2 cellular contexts compared by ENCODE assay signal in the genomic region with DNA sequence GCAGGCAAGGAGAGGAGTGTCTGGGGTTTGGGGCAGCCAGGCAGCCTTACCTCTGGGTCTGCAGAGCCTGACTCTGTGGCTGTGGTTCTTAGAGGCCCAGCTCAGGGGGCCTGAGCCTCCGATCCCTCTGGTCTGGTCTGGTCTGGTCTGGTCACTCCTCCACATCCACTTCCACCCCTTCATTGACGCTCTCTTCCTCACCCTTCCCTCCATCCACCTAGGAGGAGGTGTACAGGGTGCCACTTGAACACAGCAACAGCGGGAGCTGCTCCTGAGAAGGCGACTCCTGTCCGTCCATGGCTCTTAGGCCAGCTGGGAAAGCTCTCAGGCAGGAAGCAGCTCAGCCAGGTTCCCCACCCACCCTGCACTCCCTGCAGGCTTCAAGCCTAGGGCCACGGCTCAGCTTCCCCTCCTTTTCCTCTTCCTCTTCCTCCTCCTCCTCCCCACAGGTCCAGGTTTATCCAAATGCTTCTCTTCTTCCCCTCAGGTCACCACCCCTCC.
TF ChIP-seq lines count a peak whose summit lies in the region.

No MANE protein-coding gene starts in this region.

TF ChIP-seq in SK-N-SH, 30 proteins besides CTCF, POLR2A, EP300 and RAD21 (continued from another document):
- TF ChIP-seq, protein P1, sequence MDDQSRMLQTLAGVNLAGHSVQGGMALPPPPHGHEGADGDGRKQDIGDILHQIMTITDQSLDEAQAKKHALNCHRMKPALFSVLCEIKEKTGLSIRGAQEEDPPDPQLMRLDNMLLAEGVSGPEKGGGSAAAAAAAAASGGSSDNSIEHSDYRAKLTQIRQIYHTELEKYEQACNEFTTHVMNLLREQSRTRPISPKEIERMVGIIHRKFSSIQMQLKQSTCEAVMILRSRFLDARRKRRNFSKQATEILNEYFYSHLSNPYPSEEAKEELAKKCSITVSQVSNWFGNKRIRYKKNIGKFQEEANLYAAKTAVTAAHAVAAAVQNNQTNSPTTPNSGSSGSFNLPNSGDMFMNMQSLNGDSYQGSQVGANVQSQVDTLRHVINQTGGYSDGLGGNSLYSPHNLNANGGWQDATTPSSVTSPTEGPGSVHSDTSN (IDR thresholded peaks at IDR 0.05), result no peak
- TF ChIP-seq RCOR1 (IDR thresholded peaks at IDR 0.05; ENCODE audit: low read length) (no peak), FOXJ3 (CRISPR knock-in tag; IDR thresholded peaks at IDR 0.05) (no peak), GABPA (IDR thresholded peaks at IDR 0.05; ENCODE audit: low read depth) (no peak), ZBTB33 (IDR thresholded peaks at IDR 0.05; ENCODE audit: borderline replicate concordance, low read depth) (no peak), NRF1 (IDR thresholded peaks at IDR 0.05; ENCODE audit: low read depth, low read length) (no peak), NFIC (IDR thresholded peaks at IDR 0.05; ENCODE audit: borderline replicate concordance) (no peak)
- TF ChIP-seq, protein P2, sequence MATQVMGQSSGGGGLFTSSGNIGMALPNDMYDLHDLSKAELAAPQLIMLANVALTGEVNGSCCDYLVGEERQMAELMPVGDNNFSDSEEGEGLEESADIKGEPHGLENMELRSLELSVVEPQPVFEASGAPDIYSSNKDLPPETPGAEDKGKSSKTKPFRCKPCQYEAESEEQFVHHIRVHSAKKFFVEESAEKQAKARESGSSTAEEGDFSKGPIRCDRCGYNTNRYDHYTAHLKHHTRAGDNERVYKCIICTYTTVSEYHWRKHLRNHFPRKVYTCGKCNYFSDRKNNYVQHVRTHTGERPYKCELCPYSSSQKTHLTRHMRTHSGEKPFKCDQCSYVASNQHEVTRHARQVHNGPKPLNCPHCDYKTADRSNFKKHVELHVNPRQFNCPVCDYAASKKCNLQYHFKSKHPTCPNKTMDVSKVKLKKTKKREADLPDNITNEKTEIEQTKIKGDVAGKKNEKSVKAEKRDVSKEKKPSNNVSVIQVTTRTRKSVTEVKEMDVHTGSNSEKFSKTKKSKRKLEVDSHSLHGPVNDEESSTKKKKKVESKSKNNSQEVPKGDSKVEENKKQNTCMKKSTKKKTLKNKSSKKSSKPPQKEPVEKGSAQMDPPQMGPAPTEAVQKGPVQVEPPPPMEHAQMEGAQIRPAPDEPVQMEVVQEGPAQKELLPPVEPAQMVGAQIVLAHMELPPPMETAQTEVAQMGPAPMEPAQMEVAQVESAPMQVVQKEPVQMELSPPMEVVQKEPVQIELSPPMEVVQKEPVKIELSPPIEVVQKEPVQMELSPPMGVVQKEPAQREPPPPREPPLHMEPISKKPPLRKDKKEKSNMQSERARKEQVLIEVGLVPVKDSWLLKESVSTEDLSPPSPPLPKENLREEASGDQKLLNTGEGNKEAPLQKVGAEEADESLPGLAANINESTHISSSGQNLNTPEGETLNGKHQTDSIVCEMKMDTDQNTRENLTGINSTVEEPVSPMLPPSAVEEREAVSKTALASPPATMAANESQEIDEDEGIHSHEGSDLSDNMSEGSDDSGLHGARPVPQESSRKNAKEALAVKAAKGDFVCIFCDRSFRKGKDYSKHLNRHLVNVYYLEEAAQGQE (IDR thresholded peaks at IDR 0.05; ENCODE audit: low read depth, low read length), result no peak

TF ChIP-seq in SK-N-SH treated with all-trans-retinoic acid at 6 μM for 48 hours, 23 proteins besides CTCF, POLR2A, EP300 and RAD21 (continued from another document):
- TF ChIP-seq, protein P3, sequence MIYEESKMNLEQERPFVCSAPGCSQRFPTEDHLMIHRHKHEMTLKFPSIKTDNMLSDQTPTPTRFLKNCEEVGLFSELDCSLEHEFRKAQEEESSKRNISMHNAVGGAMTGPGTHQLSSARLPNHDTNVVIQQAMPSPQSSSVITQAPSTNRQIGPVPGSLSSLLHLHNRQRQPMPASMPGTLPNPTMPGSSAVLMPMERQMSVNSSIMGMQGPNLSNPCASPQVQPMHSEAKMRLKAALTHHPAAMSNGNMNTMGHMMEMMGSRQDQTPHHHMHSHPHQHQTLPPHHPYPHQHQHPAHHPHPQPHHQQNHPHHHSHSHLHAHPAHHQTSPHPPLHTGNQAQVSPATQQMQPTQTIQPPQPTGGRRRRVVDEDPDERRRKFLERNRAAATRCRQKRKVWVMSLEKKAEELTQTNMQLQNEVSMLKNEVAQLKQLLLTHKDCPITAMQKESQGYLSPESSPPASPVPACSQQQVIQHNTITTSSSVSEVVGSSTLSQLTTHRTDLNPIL (CRISPR knock-in tag; IDR thresholded peaks at IDR 0.05; ENCODE audit: low read depth), result no peak
